In the genomic region with DNA sequence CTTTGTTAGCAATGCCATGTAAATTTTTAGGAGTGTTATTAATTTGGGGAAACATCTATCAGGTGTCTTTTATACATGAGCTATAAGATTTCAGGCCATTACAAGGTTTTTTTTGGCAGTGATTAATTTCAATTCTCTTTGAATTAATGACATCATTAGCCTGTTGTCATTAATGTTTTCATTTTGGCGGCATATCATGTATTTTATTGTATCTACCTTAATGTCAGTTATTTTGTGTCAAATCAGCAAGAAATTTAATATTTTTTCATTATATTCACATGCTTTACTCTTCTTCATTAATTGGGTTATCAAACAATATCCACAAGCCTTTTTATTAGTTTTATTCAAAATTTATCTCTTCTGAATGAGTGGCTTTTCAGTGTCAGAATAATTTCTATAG, we compare ENCODE assay signal across 24 cellular contexts.
A peak's percentile ranks its signal among the peaks of the same experiment; 100 is the strongest.
DNase-seq lines count a peak whose midpoint lies in the region; ATAC-seq, FAIRE-seq and TF ChIP-seq lines count a peak whose summit lies in the region.
"Had no signal": no experiment of that assay in that cellular context is flagged by ENCODE, and none has a peak within 500 bp of the region (broad histone marks: within the 10 kb centered on the region; RNA-seq: fewer than 3 reads in every experiment).

No MANE protein-coding gene starts in this region.

- POLR2A ChIA-PET in A549 (lab: Yijun Ruan, JAX) (no interaction called here), HEK293 (lab: Yijun Ruan, JAX) (no interaction called here), K562 (lab: Yijun Ruan, JAX) (no interaction called here)

- H3K27me3 ChIP-seq in K562 (ENCODE audit: control insufficient read depth in 2 of 2, insufficient read depth in 2 of 2, low read length in 2 of 2), result no peaks in the 10 kb centered on the region
- H3K27me3 ChIP-seq: BE2C, BLaER1 had no signal

- no peak for DNase-seq in A549 (ENCODE audit: low read depth in 1 of 2, low spot score in 1 of 2)
- no peak for DNase-seq in K562 (ENCODE audit: extremely low read depth in 1 of 4, low spot score in 3 of 4)
- DNase-seq in stimulated activated CD8-positive, alpha-beta memory T cell treated with anti-CD3 and anti-CD28 coated beads, Interleukin-4, amount 100 ng/mL, for 48 hours, result no peak
- DNase-seq: 8988T; BE2C; C1 segment of cervical spinal cord; CD4-positive, alpha-beta memory T cell; CD4-positive, CD25-positive, alpha-beta regulatory T cell; CD8-positive, alpha-beta memory T cell; COR-L47; DMS 273 treated with DMSO at 0.1 percent for 48 hours; DMS153; DMS53; DMS79; DND-41; EL; GDM1 had no signal

- FAIRE-seq in A549 (lab: Jason Lieb, UNC) (no peak), K562 (lab: Jason Lieb, UNC) (no peak)
- FAIRE-seq: GM12878, GM12892, GM18507, GM19239 had no signal

- no peak overlapping the region for H3K4me3 ChIP-seq in A549
- H3K4me3 ChIP-seq in HEK293 (ENCODE audit: low read depth, low read length), result no peak overlapping the region
- no peak overlapping the region for H3K4me3 ChIP-seq in K562
- H3K4me3 ChIP-seq: BLaER1, GM12878 had no signal

- CTCF ChIA-PET in A549 (lab: Yijun Ruan, JAX), result no interaction called here
- CTCF ChIA-PET in HEK293 (lab: Yijun Ruan, JAX), result no interaction called here
- CTCF ChIA-PET in K562 (lab: Yijun Ruan, JAX; ENCODE audit: low intra/inter-chr PET ratio), result no interaction called here

- H2AFZ ChIP-seq in K562 (ENCODE audit: low read depth, low read length), result no peak overlapping the region

- H3K9me3 ChIP-seq in A549, result no peaks in the 10 kb centered on the region
- no peaks in the 10 kb centered on the region for H3K9me3 ChIP-seq in HEK293 (ENCODE audit: control insufficient read depth, insufficient read depth, low read depth, low read length)
- no peaks in the 10 kb centered on the region for H3K9me3 ChIP-seq in K562 (replicated peaks; ENCODE audit: control insufficient read depth, insufficient read depth, low read depth, low read length)
- H3K9me3 ChIP-seq: BE2C, BLaER1 had no signal

- H3K79me2 ChIP-seq in K562 (ENCODE audit: control insufficient read depth, insufficient read depth, low read length), result no peaks in the 10 kb centered on the region

- H4K20me1 ChIP-seq in K562 (replicated peaks; ENCODE audit: control insufficient read depth, insufficient read depth, low read length), result no peaks in the 10 kb centered on the region
- H4K20me1 ChIP-seq: BLaER1 had no signal

- no peak overlapping the region for H3K9ac ChIP-seq in K562 (ENCODE audit: insufficient read depth in 1 of 2, low read depth in 2 of 2, low read length in 2 of 2)
- H3K9ac ChIP-seq: BLaER1 had no signal

- no TSS peak for BruUV-seq in K562 (replicated peaks; lab: Mats Ljungman, UMichigan)

- H3K4me2 ChIP-seq in A549 (no peak overlapping the region), K562 (ENCODE audit: insufficient read depth, low read length) (no peak overlapping the region)
- H3K4me2 ChIP-seq: BLaER1 had no signal

- H3K9me1 ChIP-seq in K562 (ENCODE audit: control insufficient read depth, insufficient read depth, low read length), result no peaks in the 10 kb centered on the region

- no peak for TF ChIP-seq EP300 in A549 (IDR thresholded peaks at IDR 0.05)
- TF ChIP-seq EP300 in K562 (IDR thresholded peaks at IDR 0.05; ENCODE audit: low read length), result no peak

- H3K4me1 ChIP-seq in A549 (no peaks in the 10 kb centered on the region), HEK293 (ENCODE audit: control insufficient read depth, insufficient read depth, low read length) (no peaks in the 10 kb centered on the region; the same call in 1 of the 2 replicates), K562 (replicated peaks in 1 of 2; ENCODE audit: control insufficient read depth in 2 of 2, insufficient read depth in 2 of 2, low read length in 2 of 2) (no peaks in the 10 kb centered on the region)
- H3K4me1 ChIP-seq: BE2C had no signal

- H3K27ac ChIP-seq in A549 (no peak overlapping the region), HEK293 (ENCODE audit: extremely low read depth, low read depth, low read length) (no peak overlapping the region), K562 (ENCODE audit: extremely low read depth, low read depth, low read length) (no peak overlapping the region)
- H3K27ac ChIP-seq: BLaER1 had no signal

- intact Hi-C loops in K562 (cut with micrococcal nuclease), result no loop called here

- in situ Hi-C loops in K562 (cut with MboI), result no loop called here

- TF ChIP-seq POLR2A in A549 (IDR thresholded peaks at IDR 0.05; ENCODE audit: low read length) (no peak), K562 (conservative IDR thresholded peaks at IDR 0.05) (no peak)

- TF ChIP-seq CTCF in A549 (IDR thresholded peaks at IDR 0.05) (no peak), HEK293 (tag by site-specific recombination; IDR thresholded peaks at IDR 0.05) (no peak), K562 (IDR thresholded peaks at IDR 0.05 in 2 of 3, conservative IDR thresholded peaks at IDR 0.05 in 1 of 3; ENCODE audit: insufficient read depth in 2 of 3, low read depth in 1 of 3, low read length in 3 of 3) (no peak)

- 7% methylated on average over 1 of the region's 1 CpG for WGBS in A549 (ENCODE audit: missing lambda C conversion rate)
- WGBS in K562 (ENCODE audit: insufficient coverage, low coverage, missing lambda C conversion rate), result 0% methylated on average over 1 of the region's 1 CpG

- no peak for ATAC-seq in A549
- ATAC-seq in K562, result no peak
- ATAC-seq in GM18517 (IDR thresholded peaks at IDR 0.05; ENCODE audit: unreplicated experiment), result no peak
- ATAC-seq: GM12878 had no signal

- TF ChIP-seq RAD21 in A549 (conservative IDR thresholded peaks at IDR 0.05 in 1 of 2, IDR thresholded peaks at IDR 0.05 in 1 of 2) (no peak), K562 (CRISPR knock-in tag; conservative IDR thresholded peaks at IDR 0.05 in 1 of 2, IDR thresholded peaks at IDR 0.05 in 1 of 2) (no peak)

- H3K36me3 ChIP-seq in HEK293 (ENCODE audit: control insufficient read depth in 2 of 2, insufficient read depth in 1 of 2, low read length in 2 of 2) (no peaks in the 10 kb centered on the region), K562 (ENCODE audit: control insufficient read depth, insufficient read depth, low read length) (no peaks in the 10 kb centered on the region)
- H3K36me3 ChIP-seq: BE2C, BLaER1 had no signal

TF ChIP-seq in A549, 52 proteins besides CTCF, POLR2A, EP300 and RAD21 (continues in another document):
- TF ChIP-seq, protein P1, sequence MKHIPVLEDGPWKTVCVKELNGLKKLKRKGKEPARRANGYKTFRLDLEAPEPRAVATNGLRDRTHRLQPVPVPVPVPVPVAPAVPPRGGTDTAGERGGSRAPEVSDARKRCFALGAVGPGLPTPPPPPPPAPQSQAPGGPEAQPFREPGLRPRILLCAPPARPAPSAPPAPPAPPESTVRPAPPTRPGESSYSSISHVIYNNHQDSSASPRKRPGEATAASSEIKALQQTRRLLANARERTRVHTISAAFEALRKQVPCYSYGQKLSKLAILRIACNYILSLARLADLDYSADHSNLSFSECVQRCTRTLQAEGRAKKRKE (CRISPR knock-in tag; IDR thresholded peaks at IDR 0.05; ENCODE audit: low read depth), result no peak
- TF ChIP-seq BHLHE40 (IDR thresholded peaks at IDR 0.05; ENCODE audit: low read depth, low read length) (no peak), RFX5 (IDR thresholded peaks at IDR 0.05) (no peak), MAFK (IDR thresholded peaks at IDR 0.05; ENCODE audit: partially characterized antibody) (peak; percentile 64)
- TF ChIP-seq, protein P2, sequence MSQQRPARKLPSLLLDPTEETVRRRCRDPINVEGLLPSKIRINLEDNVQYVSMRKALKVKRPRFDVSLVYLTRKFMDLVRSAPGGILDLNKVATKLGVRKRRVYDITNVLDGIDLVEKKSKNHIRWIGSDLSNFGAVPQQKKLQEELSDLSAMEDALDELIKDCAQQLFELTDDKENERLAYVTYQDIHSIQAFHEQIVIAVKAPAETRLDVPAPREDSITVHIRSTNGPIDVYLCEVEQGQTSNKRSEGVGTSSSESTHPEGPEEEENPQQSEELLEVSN (IDR thresholded peaks at IDR 0.05; ENCODE audit: borderline replicate concordance, low read depth), result no peak

TF ChIP-seq in HEK293, 187 proteins besides CTCF, POLR2A, EP300 and RAD21:
- TF ChIP-seq ATF2 (tag by site-specific recombination; IDR thresholded peaks at IDR 0.05; ENCODE audit: low read depth) (peak; percentile 63; the same call in 1 of the 2 replicates), ZNF138 (tag by site-specific recombination; IDR thresholded peaks at IDR 0.05; ENCODE audit: borderline replicate concordance) (no peak), ZNF830 (tag by site-specific recombination; IDR thresholded peaks at IDR 0.05; ENCODE audit: low read depth) (no peak), ZEB2 (tag by site-specific recombination; IDR thresholded peaks at IDR 0.05) (no peak)
TF ChIP-seq in HEK293: peak in this region for 1.

TF ChIP-seq in K562, 482 proteins besides CTCF, POLR2A, EP300 and RAD21:
- TF ChIP-seq ZNF316 (IDR thresholded peaks at IDR 0.05), result peak; percentile 74
- peak; percentile 51 for TF ChIP-seq C11orf30 (IDR thresholded peaks at IDR 0.05; ENCODE audit: low read depth)
- no peak for TF ChIP-seq PHF21A (IDR thresholded peaks at IDR 0.05; ENCODE audit: borderline replicate concordance, low read depth)
